In genomic region chr6:105539879-105540278, GRCh38 we compare ENCODE assay signal across 26 cellular contexts.
"Had no signal": no experiment of that assay in that cellular context is flagged by ENCODE, and none has a peak within 500 bp of the region (broad histone marks: within the 10 kb centered on the region; RNA-seq: fewer than 3 reads in every experiment).

No MANE protein-coding gene starts in this region.

- H3K27me3 ChIP-seq: esophagus muscularis mucosa, gastrocnemius medialis, ovary, testis, tibial artery had no signal

- H3K4me1 Mint-ChIP-seq: memory B cell; natural killer cell; stimulated activated memory B cell treated with anti-CD40 and anti-IgM and Interleukin-4, amounts not matched to agents 10 μg/mL and 1 μg/mL and 100 μg/mL, for 72 hours had no signal

- H3K27me3 Mint-ChIP-seq: stimulated activated memory B cell treated with anti-CD40 and anti-IgM and Interleukin-4, amounts not matched to agents 10 μg/mL and 1 μg/mL and 100 μg/mL, for 72 hours; type B pancreatic cell had no signal

- DNase-seq: dermis blood vessel endothelial cell; effector memory CD4-positive, alpha-beta T cell; gastrocnemius medialis; head of caudate nucleus; kidney; natural killer cell; occipital lobe; ovary; posterior cingulate gyrus; psoas muscle; right cardiac atrium; spleen; stimulated activated CD4-positive, alpha-beta T cell treated with anti-CD3 and anti-CD28 coated beads, Interleukin-4, amount 100 ng/mL, for 4 hours; stimulated activated naive CD8-positive, alpha-beta T cell treated with anti-CD3 and anti-CD28 coated beads, Interleukin-15, Interleukin-2, amounts not matched to agents 100 U/mL and 50 U/mL, for 24 hours; substantia nigra; testis; tibial artery had no signal

- H3K36me3 Mint-ChIP-seq: memory B cell; natural killer cell; stimulated activated memory B cell treated with anti-CD40 and anti-IgM and Interleukin-4, amounts not matched to agents 10 μg/mL and 1 μg/mL and 100 μg/mL, for 72 hours; type B pancreatic cell had no signal

- H3K4me3 Mint-ChIP-seq: memory B cell; natural killer cell; stimulated activated memory B cell treated with anti-CD40 and anti-IgM and Interleukin-4, amounts not matched to agents 10 μg/mL and 1 μg/mL and 100 μg/mL, for 72 hours; type B pancreatic cell had no signal

- H3K27ac Mint-ChIP-seq: memory B cell; natural killer cell; stimulated activated memory B cell treated with anti-CD40 and anti-IgM and Interleukin-4, amounts not matched to agents 10 μg/mL and 1 μg/mL and 100 μg/mL, for 72 hours; type B pancreatic cell had no signal

- H3K9me3 Mint-ChIP-seq: memory B cell; natural killer cell; stimulated activated memory B cell treated with anti-CD40 and anti-IgM and Interleukin-4, amounts not matched to agents 10 μg/mL and 1 μg/mL and 100 μg/mL, for 72 hours; type B pancreatic cell had no signal

- ATAC-seq: gastrocnemius medialis; left lobe of liver; natural killer cell; psoas muscle; right cardiac atrium; stimulated activated memory B cell treated with anti-CD40 and anti-IgM and Interleukin-4, amounts not matched to agents 10 μg/mL and 1 μg/mL and 100 μg/mL, for 72 hours; stimulated activated naive CD8-positive, alpha-beta T cell treated with anti-CD3 and anti-CD28 coated beads, Interleukin-15, Interleukin-2, amounts not matched to agents 100 U/mL and 50 U/mL, for 24 hours had no signal

- FAIRE-seq: endothelial cell of umbilical vein, kidney had no signal

- H3K27ac ChIP-seq: coronary artery, esophagus muscularis mucosa, gastrocnemius medialis, ovary, psoas muscle, skin epidermis, spleen, testis, tibial artery had no signal

- H3K4me1 ChIP-seq: gastrocnemius medialis, psoas muscle, spleen, testis, tibial artery had no signal

- H3K9me3 ChIP-seq: esophagus muscularis mucosa, gastrocnemius medialis, ovary, psoas muscle, spleen, testis, tibial artery had no signal

- H3K4me3 ChIP-seq: coronary artery, esophagus muscularis mucosa, gastrocnemius medialis, lung, ovary, psoas muscle, skin epidermis, spleen, testis, tibial artery had no signal

- H3K36me3 ChIP-seq: esophagus muscularis mucosa, gastrocnemius medialis, ovary, spleen, tibial artery had no signal
